1 cellular context compared by ENCODE assay signal in genomic region chr6:118893882-118894424, GRCh38.
A peak's percentile ranks its signal among the peaks of the same experiment; 100 is the strongest.
TF ChIP-seq lines count a peak whose summit lies in the region.

Gene ASF1A (plus strand): TSS chr6:118894152. CDS start chr6:118894414, 262 bp downstream.

TF ChIP-seq in HepG2, 621 proteins besides CTCF, POLR2A, EP300 and RAD21 (continued from another document and continues in another):
- TF ChIP-seq E2F1 (CRISPR knock-in tag; IDR thresholded peaks at IDR 0.05) = no peak; the same call in 1 of the 2 replicates
- TF ChIP-seq JDP2 (CRISPR knock-in tag; IDR thresholded peaks at IDR 0.05; ENCODE audit: borderline replicate concordance) = no peak
- peak; percentile 86 for TF ChIP-seq SOX5 (CRISPR knock-in tag; IDR thresholded peaks at IDR 0.05; ENCODE audit: borderline replicate concordance)
- peak; percentile 87 for TF ChIP-seq HDAC1 (CRISPR knock-in tag; IDR thresholded peaks at IDR 0.05)
- peak; percentile 79; the same call in 1 of the 2 replicates for TF ChIP-seq TFDP1 (CRISPR knock-in tag; IDR thresholded peaks at IDR 0.05; ENCODE audit: borderline replicate concordance)
- no peak; the same call in 1 of the 2 replicates for TF ChIP-seq GFI1 (CRISPR knock-in tag; IDR thresholded peaks at IDR 0.05; ENCODE audit: borderline replicate concordance)
- no peak for TF ChIP-seq CREBL2 (CRISPR knock-in tag; IDR thresholded peaks at IDR 0.05; ENCODE audit: borderline replicate concordance)
- no peak for TF ChIP-seq NR0B2 (CRISPR knock-in tag; IDR thresholded peaks at IDR 0.05)
- TF ChIP-seq SP2 (CRISPR knock-in tag; IDR thresholded peaks at IDR 0.05) = peak; percentile 77
- TF ChIP-seq AGO1 (IDR thresholded peaks at IDR 0.05; ENCODE audit: low read depth, low read length, poor library complexity, severe bottlenecking) = peak; percentile 8
- TF ChIP-seq NFE2L1 (CRISPR knock-in tag; IDR thresholded peaks at IDR 0.05; ENCODE audit: borderline replicate concordance) = no peak
- TF ChIP-seq CHD4 (IDR thresholded peaks at IDR 0.05; ENCODE audit: borderline replicate concordance, low read length) = no peak
- no peak; the same call in 1 of the 2 replicates for TF ChIP-seq ZNF180 (CRISPR knock-in tag; IDR thresholded peaks at IDR 0.05; ENCODE audit: borderline replicate concordance, low read depth)
- no peak for TF ChIP-seq ZNF234 (CRISPR knock-in tag; conservative IDR thresholded peaks at IDR 0.05)
- no peak for TF ChIP-seq ZNF772 (CRISPR knock-in tag; IDR thresholded peaks at IDR 0.05)
- TF ChIP-seq HIVEP1 (CRISPR knock-in tag; IDR thresholded peaks at IDR 0.05) = no peak
- peak; percentile 76 for TF ChIP-seq ATF1 (CRISPR knock-in tag; IDR thresholded peaks at IDR 0.05)
- no peak for TF ChIP-seq XBP1 (CRISPR knock-in tag; IDR thresholded peaks at IDR 0.05)
- no peak for TF ChIP-seq NR2F6 (IDR thresholded peaks at IDR 0.05)
- peak; percentile 56; the same call in 1 of the 2 replicates for TF ChIP-seq NR2F6 (CRISPR knock-in tag; IDR thresholded peaks at IDR 0.05)
- TF ChIP-seq ZNF691 (CRISPR knock-in tag; IDR thresholded peaks at IDR 0.05; ENCODE audit: borderline replicate concordance, low read depth) = peak; percentile 75; the same call in 1 of the 2 replicates
- TF ChIP-seq MBD4 (IDR thresholded peaks at IDR 0.05; ENCODE audit: borderline replicate concordance, low read length) = no peak
- TF ChIP-seq ZNF703 (CRISPR knock-in tag; IDR thresholded peaks at IDR 0.05; ENCODE audit: borderline replicate concordance) = no peak
- TF ChIP-seq ZNF629 (CRISPR knock-in tag; conservative IDR thresholded peaks at IDR 0.05) = peak; percentile 13; the same call in 1 of the 2 replicates
- no peak for TF ChIP-seq ZFY (CRISPR knock-in tag; IDR thresholded peaks at IDR 0.05)
- no peak for TF ChIP-seq AGO2 (optimal IDR thresholded peaks at IDR 0.05; ENCODE audit: low read depth, low read length)
- TF ChIP-seq SP1 (IDR thresholded peaks at IDR 0.05) = no peak
- TF ChIP-seq SP1 (CRISPR knock-in tag; IDR thresholded peaks at IDR 0.05) = peak; percentile 89
- TF ChIP-seq ZZZ3 (CRISPR knock-in tag; IDR thresholded peaks at IDR 0.05; ENCODE audit: borderline replicate concordance) = no peak; the same call in 1 of the 2 replicates
- no peak; the same call in 1 of the 2 replicates for TF ChIP-seq DZIP1 (CRISPR knock-in tag; IDR thresholded peaks at IDR 0.05)
- TF ChIP-seq ZSCAN22 (CRISPR knock-in tag; IDR thresholded peaks at IDR 0.05) = no peak
- 0 out of 2 replicates have a peak, but pooled peaks have one; percentile 44 for TF ChIP-seq ZNF34 (CRISPR knock-in tag; IDR thresholded peaks at IDR 0.05; ENCODE audit: borderline replicate concordance)
- no peak for TF ChIP-seq ZSCAN30 (CRISPR knock-in tag; IDR thresholded peaks at IDR 0.05)
- TF ChIP-seq KAT2B (IDR thresholded peaks at IDR 0.05; ENCODE audit: borderline replicate concordance, low read depth, low read length) = no peak
- no peak for TF ChIP-seq PBX2 (CRISPR knock-in tag; IDR thresholded peaks at IDR 0.05)
- no peak; the same call in 1 of the 2 replicates for TF ChIP-seq ZNF318 (CRISPR knock-in tag; IDR thresholded peaks at IDR 0.05)
- peak; percentile 74; the same call in 1 of the 2 replicates for TF ChIP-seq RCOR2 (CRISPR knock-in tag; IDR thresholded peaks at IDR 0.05)
- TF ChIP-seq HOXA3 (CRISPR knock-in tag; IDR thresholded peaks at IDR 0.05) = peak; percentile 94
- peak; percentile 71 for TF ChIP-seq BRF2 (CRISPR knock-in tag; IDR thresholded peaks at IDR 0.05)
- TF ChIP-seq ZFAT (CRISPR knock-in tag; conservative IDR thresholded peaks at IDR 0.05) = peak; percentile 40; the same call in 1 of the 2 replicates
- no peak for TF ChIP-seq ZSCAN12 (CRISPR knock-in tag; IDR thresholded peaks at IDR 0.05)
- TF ChIP-seq BCL3 (CRISPR knock-in tag; IDR thresholded peaks at IDR 0.05) = no peak
- peak; percentile 99 for TF ChIP-seq ZMYM4 (CRISPR knock-in tag; IDR thresholded peaks at IDR 0.05)
- no peak for TF ChIP-seq CAMTA2 (CRISPR knock-in tag; IDR thresholded peaks at IDR 0.05; ENCODE audit: borderline replicate concordance)
- TF ChIP-seq BHLHE40 (IDR thresholded peaks at IDR 0.05; ENCODE audit: low read length) = no peak
- TF ChIP-seq KLF12 (CRISPR knock-in tag; IDR thresholded peaks at IDR 0.05; ENCODE audit: borderline replicate concordance) = 0 out of 2 replicates have a peak, but pooled peaks have one; percentile 13
- TF ChIP-seq TBX2 (CRISPR knock-in tag; IDR thresholded peaks at IDR 0.05; ENCODE audit: borderline replicate concordance) = peak; percentile 35; the same call in 1 of the 2 replicates
- TF ChIP-seq SIN3B (IDR thresholded peaks at IDR 0.05; ENCODE audit: low read length) = no peak; the same call in 1 of the 2 replicates
- no peak for TF ChIP-seq SYNCRIP (IDR thresholded peaks at IDR 0.05; ENCODE audit: insufficient read depth, low read depth, low read length)
- no peak for TF ChIP-seq MAFF (IDR thresholded peaks at IDR 0.05; ENCODE audit: low read depth, low read length)
